Comparison of ENCODE assay signal across 9 cellular contexts in genomic region chr19:38711726-38712153, GRCh38.
DNase-seq lines count a peak whose midpoint lies in the region; ATAC-seq, FAIRE-seq and TF ChIP-seq lines count a peak whose summit lies in the region.
"Had no signal": no experiment of that assay in that cellular context is flagged by ENCODE, and none has a peak within 500 bp of the region (broad histone marks: within the 10 kb centered on the region; RNA-seq: fewer than 3 reads in every experiment).

No MANE protein-coding gene starts in this region.

- DNase-seq in AG09309 (ENCODE audit: low read depth): peak; percentile 84
- DNase-seq in RCC 7860 (ENCODE audit: low spot score): peak; percentile 90
- peak; percentile 67 for DNase-seq in fibroblast of the conjunctiva (ENCODE audit: low read depth)
- DNase-seq in T-helper 2 cell treated with Interferon-gamma antibody and Interleukin-4, amounts not matched to agents 5 μg/mL and 100 μg/mL, for 36 hours (ENCODE audit: low spot score): no peak
- DNase-seq in activated naive CD4-positive, alpha-beta T cell treated with anti-CD3 and anti-CD28 coated beads, Interleukin-2, amount 10 ng/mL, durations not matched to agents 7 days and 5 days: no peak
- DNase-seq: activated T-cell treated with anti-CD3 and anti-CD28 coated beads, Interleukin-2, amount 50 U/mL, for 72 hours had no signal

- no peak overlapping the region for H3K4me3 Mint-ChIP-seq in T-helper 2 cell treated with Interferon-gamma antibody and Interleukin-4, amounts not matched to agents 5 μg/mL and 100 μg/mL, for 36 hours
- H3K4me3 Mint-ChIP-seq in activated naive CD4-positive, alpha-beta T cell treated with anti-CD3 and anti-CD28 coated beads, Interleukin-2, amount 10 ng/mL, durations not matched to agents 7 days and 5 days: no peak overlapping the region
- H3K4me3 Mint-ChIP-seq: activated T-cell treated with anti-CD3 and anti-CD28 coated beads, Interleukin-2, amount 50 U/mL, for 72 hours had no signal

- peak; percentile 48 for TF ChIP-seq CTCF in AG09309 (IDR thresholded peaks at IDR 0.05; ENCODE audit: control insufficient read depth, insufficient read depth, low read depth, low read length, missing control alignments)
- TF ChIP-seq CTCF in parathyroid adenoma (IDR thresholded peaks at IDR 0.05): no peak

- no peaks in the 10 kb centered on the region for H3K9me3 ChIP-seq in parathyroid adenoma (ENCODE audit: control insufficient read depth, low read length)

- H3K9me3 Mint-ChIP-seq in T-helper 2 cell treated with Interferon-gamma antibody and Interleukin-4, amounts not matched to agents 5 μg/mL and 100 μg/mL, for 36 hours: no peaks in the 10 kb centered on the region
- H3K9me3 Mint-ChIP-seq in activated naive CD4-positive, alpha-beta T cell treated with anti-CD3 and anti-CD28 coated beads, Interleukin-2, amount 10 ng/mL, durations not matched to agents 7 days and 5 days: no peaks in the 10 kb centered on the region
- H3K9me3 Mint-ChIP-seq: activated T-cell treated with anti-CD3 and anti-CD28 coated beads, Interleukin-2, amount 50 U/mL, for 72 hours had no signal

- peaks cover 38% of the 10 kb centered on the region for H3K4me1 ChIP-seq in parathyroid adenoma

- H3K36me3 Mint-ChIP-seq in T-helper 2 cell treated with Interferon-gamma antibody and Interleukin-4, amounts not matched to agents 5 μg/mL and 100 μg/mL, for 36 hours (ENCODE audit: low read depth): peaks cover 31% of the 10 kb centered on the region
- peaks cover 38% of the 10 kb centered on the region for H3K36me3 Mint-ChIP-seq in activated naive CD4-positive, alpha-beta T cell treated with anti-CD3 and anti-CD28 coated beads, Interleukin-2, amount 10 ng/mL, durations not matched to agents 7 days and 5 days

- CTCF ChIA-PET in activated naive CD4-positive, alpha-beta T cell treated with anti-CD3 and anti-CD28 coated beads, Interleukin-2, amount 10 ng/mL, durations not matched to agents 7 days and 5 days (lab: Charles Lee): interaction anchor here (0.6 kb wide), 1 partner anchor 44 kb away, joined by 4 read pairs; no protein-coding TSS in a partner anchor

- no peaks in the 10 kb centered on the region for H3K36me3 ChIP-seq in parathyroid adenoma (ENCODE audit: control insufficient read depth, insufficient read depth, low read length)

- H3K79me2 ChIP-seq in parathyroid adenoma: peaks cover 6% of the 10 kb centered on the region

- no peak overlapping the region for H2AFZ ChIP-seq in parathyroid adenoma

- H3K27ac Mint-ChIP-seq in T-helper 2 cell treated with Interferon-gamma antibody and Interleukin-4, amounts not matched to agents 5 μg/mL and 100 μg/mL, for 36 hours: no peak overlapping the region
- no peak overlapping the region for H3K27ac Mint-ChIP-seq in activated naive CD4-positive, alpha-beta T cell treated with anti-CD3 and anti-CD28 coated beads, Interleukin-2, amount 10 ng/mL, durations not matched to agents 7 days and 5 days
- H3K27ac Mint-ChIP-seq: activated T-cell treated with anti-CD3 and anti-CD28 coated beads, Interleukin-2, amount 50 U/mL, for 72 hours had no signal

- H3K27ac ChIP-seq in parathyroid adenoma: peak overlapping the region; percentile 77

- H3K4me3 ChIP-seq in AG09309 (ENCODE audit: control insufficient read depth, low read depth, low read length): no peak overlapping the region
- no peak overlapping the region for H3K4me3 ChIP-seq in parathyroid adenoma (ENCODE audit: low read depth, low read length)

- H3K9ac ChIP-seq in parathyroid adenoma: no peak overlapping the region

- H3K4me1 Mint-ChIP-seq in T-helper 2 cell treated with Interferon-gamma antibody and Interleukin-4, amounts not matched to agents 5 μg/mL and 100 μg/mL, for 36 hours (ENCODE audit: low read depth): no peaks in the 10 kb centered on the region
- H3K4me1 Mint-ChIP-seq in activated naive CD4-positive, alpha-beta T cell treated with anti-CD3 and anti-CD28 coated beads, Interleukin-2, amount 10 ng/mL, durations not matched to agents 7 days and 5 days: no peaks in the 10 kb centered on the region

- peak; percentile 92 for FAIRE-seq in RCC 7860 (lab: Jason Lieb, UNC)

- ATAC-seq in GM21576 (IDR thresholded peaks at IDR 0.05; ENCODE audit: unreplicated experiment) (no peak), HG02885 (IDR thresholded peaks at IDR 0.05; ENCODE audit: poor library complexity, unreplicated experiment) (no peak)
- ATAC-seq: activated T-cell treated with anti-CD3 and anti-CD28 coated beads, Interleukin-2, amount 50 U/mL, for 72 hours had no signal

- H3K27me3 Mint-ChIP-seq in T-helper 2 cell treated with Interferon-gamma antibody and Interleukin-4, amounts not matched to agents 5 μg/mL and 100 μg/mL, for 36 hours (ENCODE audit: low read depth): no peaks in the 10 kb centered on the region
- H3K27me3 Mint-ChIP-seq in activated naive CD4-positive, alpha-beta T cell treated with anti-CD3 and anti-CD28 coated beads, Interleukin-2, amount 10 ng/mL, durations not matched to agents 7 days and 5 days: no peaks in the 10 kb centered on the region

- H3K27me3 ChIP-seq in parathyroid adenoma (ENCODE audit: control insufficient read depth, insufficient read depth, low read length): no peaks in the 10 kb centered on the region

- no peak overlapping the region for H3K4me2 ChIP-seq in parathyroid adenoma (ENCODE audit: low read length)

Comparison
In these comparisons a context has a peak if more than half of its experiments do, and no peak if none do; other contexts are left out.
1. DNase-seq: peak in AG09309 (single experiment), RCC 7860 (single experiment) and fibroblast of the conjunctiva (single experiment); none in T-helper 2 cell treated with Interferon-gamma antibody and Interleukin-4, amounts not matched to agents 5 μg/mL and 100 μg/mL, for 36 hours (single experiment) and activated naive CD4-positive, alpha-beta T cell treated with anti-CD3 and anti-CD28 coated beads, Interleukin-2, amount 10 ng/mL, durations not matched to agents 7 days and 5 days (single experiment).